In the genomic region with DNA sequence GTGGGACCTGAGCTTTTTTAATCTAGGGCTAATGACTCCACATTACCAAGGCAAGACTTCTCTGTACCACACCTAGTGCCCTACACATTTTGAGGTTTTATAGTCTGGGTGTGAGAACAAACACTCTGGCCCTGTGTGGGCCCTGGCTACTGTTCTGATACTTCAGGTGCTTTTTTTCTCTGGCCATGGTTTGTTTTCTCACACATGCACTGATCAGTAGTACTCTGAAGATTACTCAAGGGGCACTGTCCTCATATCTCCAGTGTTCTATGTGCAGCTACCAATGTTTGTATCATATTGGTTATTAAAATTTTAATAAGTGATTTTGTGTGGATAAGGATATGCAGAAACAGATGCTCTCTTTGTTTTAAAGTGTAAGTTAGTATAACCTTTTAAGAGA, we compare ENCODE assay signal across 11 cellular contexts.
"Had no signal": no experiment of that assay in that cellular context is flagged by ENCODE, and none has a peak within 500 bp of the region (broad histone marks: within the 10 kb centered on the region; RNA-seq: fewer than 3 reads in every experiment).

No MANE protein-coding gene starts in this region.

- DNase-seq: activated CD4-positive, alpha-beta T cell treated with anti-CD3 and anti-CD28 coated beads for 1 hour; activated CD4-positive, alpha-beta T cell treated with anti-CD3 and anti-CD28 coated beads, Interleukin-2, amount 50 U/mL, for 48 hours; activated effector memory CD4-positive, alpha-beta T cell treated with anti-CD3 and anti-CD28 coated beads, Interleukin-2, amount 50 U/mL, for 16 hours; activated T-cell treated with anti-CD3 and anti-CD28 coated beads, Interleukin-2, amount 50 U/mL, for 4 hours; left cardiac atrium; lower lobe of right lung; pancreas; stimulated activated CD4-positive, alpha-beta T cell treated with anti-CD3 and anti-CD28 coated beads, Interleukin-1b, Interleukin-23, amount 100 ng/mL, for 48 hours; T1000; thyroid gland had no signal

- ATAC-seq: activated T-cell treated with anti-CD3 and anti-CD28 coated beads, Interleukin-2, amount 50 U/mL, for 4 hours; left cardiac atrium; lower lobe of right lung had no signal

- H3K4me3 Mint-ChIP-seq: activated naive CD4-positive, alpha-beta T cell treated with anti-CD3 and anti-CD28 coated beads, Interleukin-2, amount 50 U/mL, for 24 hours; activated T-cell treated with anti-CD3 and anti-CD28 coated beads, Interleukin-2, amount 50 U/mL, for 4 hours had no signal

- H3K36me3 ChIP-seq: lower lobe of right lung, pancreas, thyroid gland had no signal

- H3K4me1 ChIP-seq: lower lobe of right lung, pancreas, thyroid gland had no signal

- H3K4me3 ChIP-seq: lower lobe of right lung, pancreas, thyroid gland had no signal

- H3K27me3 Mint-ChIP-seq: activated naive CD4-positive, alpha-beta T cell treated with anti-CD3 and anti-CD28 coated beads, Interleukin-2, amount 50 U/mL, for 24 hours had no signal

- H3K27me3 ChIP-seq: pancreas, thyroid gland had no signal

- H3K9me3 Mint-ChIP-seq: activated naive CD4-positive, alpha-beta T cell treated with anti-CD3 and anti-CD28 coated beads, Interleukin-2, amount 50 U/mL, for 24 hours had no signal

- H3K9me3 ChIP-seq: lower lobe of right lung, thyroid gland had no signal

- H3K27ac Mint-ChIP-seq: activated naive CD4-positive, alpha-beta T cell treated with anti-CD3 and anti-CD28 coated beads, Interleukin-2, amount 50 U/mL, for 24 hours had no signal
